Comparison of ENCODE assay signal across 8 cellular contexts in the genomic region with DNA sequence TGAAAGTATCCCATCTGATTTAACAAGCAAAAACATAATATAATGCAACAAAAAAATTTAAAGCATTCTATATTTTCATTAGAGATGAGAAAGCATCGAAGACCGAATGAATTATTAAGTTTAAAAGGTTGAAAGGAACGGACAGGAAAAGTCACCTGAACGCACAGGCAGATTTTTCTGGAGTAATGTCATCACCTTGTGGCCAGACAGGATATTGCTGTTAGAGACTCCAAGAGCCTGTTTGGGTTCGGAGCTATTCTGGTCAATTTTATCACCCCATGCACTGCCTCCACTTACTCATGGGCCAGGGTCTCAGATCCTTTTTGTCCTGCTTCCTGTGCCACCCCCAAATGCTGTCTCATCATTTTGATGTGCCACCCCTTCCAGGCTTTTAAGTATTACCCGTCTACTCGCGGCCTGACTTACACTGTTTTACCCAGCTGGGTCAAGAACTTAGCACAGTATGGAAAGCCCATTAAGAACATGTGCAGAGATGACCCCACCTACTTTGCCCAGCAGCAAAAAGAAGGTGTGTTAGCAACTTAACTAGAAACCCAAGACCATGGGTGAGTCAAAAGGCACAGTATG. TPM values are rescaled to one million over a fixed set of nuclear protein-coding genes. Genes with fewer than 3 reads are reported as not detected.
A peak's percentile ranks its signal among the peaks of the same experiment; 100 is the strongest.
DNase-seq lines count a peak whose midpoint lies in the region; ATAC-seq, FAIRE-seq and TF ChIP-seq lines count a peak whose summit lies in the region.

No MANE protein-coding gene starts in this region.

- TF ChIP-seq RAD21 in GM12878 (IDR thresholded peaks at IDR 0.05; ENCODE audit: insufficient read depth, low read depth, low read length) = peak; percentile 90

- RAD21 ChIA-PET in GM12878 (lab: Charles Lee; ENCODE audit: unreplicated experiment) = interaction anchor here (0.6 to 3.1 kb wide), 7 partner anchors 18 to 462 kb away, joined by 3 to 20 read pairs (median 6); no protein-coding TSS in a partner anchor

- no peak overlapping the region for H3K27ac ChIP-seq in GM12878 (ENCODE audit: control insufficient read depth, insufficient read depth)

- H3K4me2 ChIP-seq in GM12878 (ENCODE audit: control insufficient read depth, insufficient read depth) = no peak overlapping the region

- ATAC-seq in SK-N-SH treated with all-trans-retinoic acid at 6 μM for 48 hours = peak; percentile 89
- ATAC-seq in GM12878 = peak; percentile 83
- no peak for ATAC-seq in HG03460 (IDR thresholded peaks at IDR 0.05; ENCODE audit: unreplicated experiment)

- in situ Hi-C loops in GM12878 (cut with MboI) = no loop called here

- CTCF ChIA-PET in GM12878 (lab: Yijun Ruan, JAX) = interaction anchor here (0.7 to 3.5 kb wide), 21 partner anchors 14 to 463 kb away, joined by 3 to 30 read pairs (median 4); partner anchors contain the start of gene FBXO48

- DNase-seq in LNCaP clone FGC (ENCODE audit: low read depth) (no peak), GM12878 (ENCODE audit: low read depth, low spot score) (peak; percentile 12), inferior parietal cortex (ENCODE audit: extremely low spot score) (peak; percentile 72)
- DNase-seq in stimulated activated CD4-positive, alpha-beta T cell treated with anti-CD3 and anti-CD28 coated beads, Interleukin-4, amount 100 ng/mL, for 1 hour = peak; percentile 28

- no peaks in the 10 kb centered on the region for H4K20me1 ChIP-seq in GM12878 (ENCODE audit: control insufficient read depth, insufficient read depth)

- POLR2A ChIA-PET in GM12878 (lab: Charles Lee) = interaction anchor here (1.0 kb wide), 1 partner anchor 161 kb away, joined by 3 read pairs; no protein-coding TSS in a partner anchor

- no peak for TF ChIP-seq POLR2A in GM12878 (IDR thresholded peaks at IDR 0.05; ENCODE audit: low read depth, low read length)

- H2AFZ ChIP-seq in GM12878 (ENCODE audit: control insufficient read depth, low read depth, low read length) = no peak overlapping the region

- H3K79me2 ChIP-seq in GM12878 (ENCODE audit: control insufficient read depth, insufficient read depth, low read length) = no peaks in the 10 kb centered on the region

- no peak overlapping the region for H3K9ac ChIP-seq in GM12878 (ENCODE audit: control insufficient read depth, insufficient read depth, low read length)

- H3K4me3 ChIP-seq in LNCaP clone FGC (ENCODE audit: low read depth, low read length) (no peak overlapping the region), GM12878 (no peak overlapping the region)

- WGBS in GM12878 (ENCODE audit: insufficient coverage, insufficient replicate concordance, low lambda C conversion rate, missing lambda C conversion rate) = 38% methylated on average over 8 of the region's 8 CpGs

- no TSS peak for BruUV-seq in GM12878 (replicated peaks; lab: Mats Ljungman, UMichigan)

- H3K4me1 ChIP-seq in GM12878 (ENCODE audit: control insufficient read depth, insufficient read depth, low read length) = no peaks in the 10 kb centered on the region

- SMC1A ChIA-PET in GM12878 (lab: Charles Lee; ENCODE audit: uncharacterized antibody, unreplicated experiment) = interaction anchor here (0.9 to 3.1 kb wide), 7 partner anchors 173 to 461 kb away, joined by 3 to 18 read pairs (median 4); no protein-coding TSS in a partner anchor

- peaks cover 0 to 2% of the 10 kb centered on the region in 2 experiments; a peak in 3 of 4 replicates for H3K27me3 ChIP-seq in GM12878 (replicated peaks in 1 of 2; ENCODE audit: control insufficient read depth in 2 of 2, insufficient read depth in 2 of 2, low read length in 1 of 2)

- peak; percentile 98 for TF ChIP-seq CTCF in GM12801 (IDR thresholded peaks at IDR 0.05; ENCODE audit: extremely low read depth, insufficient read length)
- peak; percentile 75 for TF ChIP-seq CTCF in LNCaP clone FGC (IDR thresholded peaks at IDR 0.05; ENCODE audit: control insufficient read depth, extremely low read depth, insufficient read depth)
- peak; percentile 87 to 96 (median 91) for TF ChIP-seq CTCF in GM12878 (IDR thresholded peaks at IDR 0.05 in 2 of 3, conservative IDR thresholded peaks at IDR 0.05 in 1 of 3; ENCODE audit: control insufficient read depth in 2 of 3, extremely low read depth in 1 of 3, insufficient read depth in 1 of 3, low read depth in 3 of 3, low read length in 3 of 3)

- no peak for TF ChIP-seq EP300 in GM12878 (IDR thresholded peaks at IDR 0.05; ENCODE audit: borderline replicate concordance in 1 of 2, control insufficient read depth in 1 of 2, low read depth in 2 of 2, low read length in 2 of 2)

- intact Hi-C loops in GM12878 (cut with micrococcal nuclease; ENCODE audit: unreplicated experiment) = loop anchor here (2.0 to 5.0 kb wide), 3 partner anchors 217 to 463 kb away; no protein-coding TSS in a partner anchor

- no peaks in the 10 kb centered on the region for H3K9me3 ChIP-seq in GM12878 (replicated peaks; ENCODE audit: control insufficient read depth, insufficient read depth, low read length)

- FAIRE-seq in A204.1 (lab: Jason Lieb, UNC) = peak; percentile 51
- FAIRE-seq in GM12878 (lab: Jason Lieb, UNC) = peak; percentile 69

- H3K36me3 ChIP-seq in GM12878 (ENCODE audit: control insufficient read depth in 2 of 2, insufficient read depth in 2 of 2, low read length in 1 of 2) = no peaks in the 10 kb centered on the region

TF ChIP-seq in GM12878, 131 proteins besides CTCF, POLR2A, EP300 and RAD21 (continues in another document):
- TF ChIP-seq POLR2AphosphoS5 (IDR thresholded peaks at IDR 0.05; ENCODE audit: low read length) (no peak), CREB1 (IDR thresholded peaks at IDR 0.05; ENCODE audit: low read depth) (no peak), IKZF1 (conservative IDR thresholded peaks at IDR 0.05) (no peak), SMC3 (IDR thresholded peaks at IDR 0.05; ENCODE audit: borderline replicate concordance, low read length) (peak; percentile 89), YY1 (IDR thresholded peaks at IDR 0.05; ENCODE audit: low read depth, low read length) (peak; percentile 50; the same call in 1 of the 2 replicates)

RNA-seq across cellular contexts. Expression of gene GKN2, which starts 27.3 kb away (rescaled TPM):
- not detected in 2 replicates for total RNA-seq in GM12878 (2013; cell fraction: nucleolus; rRNA removed)
- total RNA-seq in GM12878 (2014; rRNA removed) (not detected in 2 replicates), GM12878 (2014; rRNA removed; fragmentation: Illumina TruSeq; extraction: Trizol) (not detected in 2 replicates), GM12878 (2021) (not detected in 2 replicates)
- not detected for polyA plus RNA-seq in GM12878 (2011; ENCODE audit: low read depth)
- polyA plus RNA-seq in GM12878 (2011; rRNA removed) (0.19 TPM in 1 of 2 replicates, not detected in the other), GM12878 (2014; fragmentation: Illumina TruSeq; extraction: Trizol) (not detected in 2 replicates), GM12878 (2014; fragmentation: Nextera tagmentation; extraction: Ambion mirVana) (not detected), GM12878 (2014; rRNA removed) (not detected in 2 replicates), GM12878 (2016; fragmentation: Nextera tagmentation; extraction: Ambion mirVana) (not detected)
- polyA plus RNA-seq in GM12878 (2011; cell fraction: cytosol; rRNA removed) = not detected in 2 replicates
- not detected in 2 replicates for polyA plus RNA-seq in GM12878 (2011; cell fraction: nucleus; rRNA removed)
- polyA plus RNA-seq in GM12878 (2012) = not detected in 2 replicates
- polyA minus RNA-seq in GM12878 (2011; rRNA and poly(A)+ RNA removed) = not detected in 2 replicates
- not detected in 2 replicates for polyA minus RNA-seq in GM12878 (2011; cell fraction: cytosol; rRNA and poly(A)+ RNA removed)
- polyA minus RNA-seq in GM12878 (2011; cell fraction: nucleus; rRNA and poly(A)+ RNA removed) = not detected in 2 replicates

RNA-seq across cellular contexts. Expression of gene GKN1, which starts 49.0 kb away (rescaled TPM):
- not detected in 2 replicates for total RNA-seq in GM12878 (2013; cell fraction: nucleolus; rRNA removed)
- not detected in 2 replicates for total RNA-seq in GM12878 (2014; rRNA removed)
- total RNA-seq in GM12878 (2014; rRNA removed; fragmentation: Illumina TruSeq; extraction: Trizol) = not detected in 2 replicates
- not detected in 2 replicates for total RNA-seq in GM12878 (2021)
- not detected for polyA plus RNA-seq in GM12878 (2011; ENCODE audit: low read depth)
- not detected in 2 replicates for polyA plus RNA-seq in GM12878 (2011; rRNA removed)
- polyA plus RNA-seq in GM12878 (2011; cell fraction: cytosol; rRNA removed) = not detected in 2 replicates
- polyA plus RNA-seq in GM12878 (2011; cell fraction: nucleus; rRNA removed) = not detected in 2 replicates
- polyA plus RNA-seq in GM12878 (2012) = not detected in 2 replicates
- not detected in 2 replicates for polyA plus RNA-seq in GM12878 (2014; fragmentation: Illumina TruSeq; extraction: Trizol)
- not detected for polyA plus RNA-seq in GM12878 (2014; fragmentation: Nextera tagmentation; extraction: Ambion mirVana)
- polyA plus RNA-seq in GM12878 (2014; rRNA removed) = not detected in 2 replicates
- polyA plus RNA-seq in GM12878 (2016; fragmentation: Nextera tagmentation; extraction: Ambion mirVana) = not detected
- polyA minus RNA-seq in GM12878 (2011; rRNA and poly(A)+ RNA removed) = not detected in 2 replicates
- not detected in 2 replicates for polyA minus RNA-seq in GM12878 (2011; cell fraction: cytosol; rRNA and poly(A)+ RNA removed)
- not detected in 2 replicates for polyA minus RNA-seq in GM12878 (2011; cell fraction: nucleus; rRNA and poly(A)+ RNA removed)

RNA-seq across cellular contexts. Expression of gene BMP10, which starts 54.2 kb away (rescaled TPM):
- total RNA-seq in GM12878 (2013; cell fraction: nucleolus; rRNA removed) = not detected in 2 replicates
- total RNA-seq in GM12878 (2014; rRNA removed) (not detected in 2 replicates), GM12878 (2014; rRNA removed; fragmentation: Illumina TruSeq; extraction: Trizol) (not detected in 2 replicates), GM12878 (2021) (not detected in 2 replicates)
- polyA plus RNA-seq in GM12878 (2011; ENCODE audit: low read depth) = not detected
- polyA plus RNA-seq in GM12878 (2011; rRNA removed) (not detected in 2 replicates), GM12878 (2014; fragmentation: Illumina TruSeq; extraction: Trizol) (0.04 TPM in 1 of 2 replicates, not detected in the other), GM12878 (2014; fragmentation: Nextera tagmentation; extraction: Ambion mirVana) (not detected), GM12878 (2014; rRNA removed) (not detected in 2 replicates), GM12878 (2016; fragmentation: Nextera tagmentation; extraction: Ambion mirVana) (not detected)
- not detected in 2 replicates for polyA plus RNA-seq in GM12878 (2011; cell fraction: cytosol; rRNA removed)
- not detected in 2 replicates for polyA plus RNA-seq in GM12878 (2011; cell fraction: nucleus; rRNA removed)
- not detected in 2 replicates for polyA plus RNA-seq in GM12878 (2012)
- not detected in 2 replicates for polyA minus RNA-seq in GM12878 (2011; rRNA and poly(A)+ RNA removed)
- polyA minus RNA-seq in GM12878 (2011; cell fraction: cytosol; rRNA and poly(A)+ RNA removed) = not detected in 2 replicates
- not detected in 2 replicates for polyA minus RNA-seq in GM12878 (2011; cell fraction: nucleus; rRNA and poly(A)+ RNA removed)
